In genomic region chr14:54806616-54807015, GRCh38 we compare ENCODE assay signal across 18 cellular contexts.
"Had no signal": no experiment of that assay in that cellular context is flagged by ENCODE, and none has a peak within 500 bp of the region (broad histone marks: within the 10 kb centered on the region; RNA-seq: fewer than 3 reads in every experiment).

No MANE protein-coding gene starts in this region.

- H3K4me1 ChIP-seq: SJCRH30 had no signal

- DNase-seq: KG1, MM.1S, NCI-H1105, NCI-H1417 treated with DMSO at 0.1 percent for 48 hours, NCI-H1436 treated with DMSO at 0.1 percent for 48 hours, NCI-H1694 treated with DMSO at 0.1 percent for 48 hours, NCI-H187 treated with DMSO at 0.1 percent for 48 hours, NCI-H2029, NCI-H2107, NCI-H2171 treated with DMSO at 0.1 percent for 48 hours, NCI-H345, NCI-H446, NCI-H524 treated with DMSO at 0.1 percent for 48 hours, NCI-H774, SIG-M5, SJCRH30 had no signal

- H3K27ac ChIP-seq: RWPE1, SJCRH30, SK-N-MC had no signal

- H3K36me3 ChIP-seq: SJCRH30 had no signal

- H3K27me3 ChIP-seq: SJCRH30 had no signal

- H3K4me3 ChIP-seq: SJCRH30, SK-N-MC had no signal

- H3K9me3 ChIP-seq: SJCRH30 had no signal
